ENCODE assay signal across 15 cellular contexts in the genomic region with DNA sequence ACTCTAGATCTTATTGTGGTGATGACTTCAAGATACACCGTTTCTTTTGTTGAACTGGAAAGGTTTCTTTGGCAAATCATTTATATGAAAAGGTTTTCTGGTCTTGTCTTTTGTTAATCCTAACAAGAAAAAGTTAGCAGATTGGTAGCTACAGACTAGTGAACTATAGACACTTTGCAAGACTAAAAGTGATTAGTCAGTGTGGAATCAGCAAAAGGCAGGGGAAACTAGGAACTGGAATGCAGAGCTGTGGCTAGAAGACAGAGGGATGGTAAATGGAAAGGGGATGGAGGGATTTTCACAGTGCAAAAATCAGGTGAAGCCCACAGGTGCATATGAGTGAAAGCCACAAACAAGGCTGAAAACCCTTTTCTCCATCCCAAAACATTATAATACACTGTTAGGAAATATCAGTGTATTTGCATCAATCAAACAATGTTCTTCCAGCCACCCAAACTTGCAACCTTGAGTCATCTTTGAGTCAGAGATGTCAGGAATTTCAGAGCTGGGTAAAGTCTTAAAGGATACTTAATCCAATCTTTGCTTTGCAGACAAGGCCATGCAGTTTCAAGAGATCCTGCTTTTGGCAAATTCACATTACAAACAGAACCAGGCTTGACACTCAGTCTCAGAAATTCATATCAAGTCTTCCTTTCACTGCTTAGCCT. TPM values are rescaled to one million over a fixed set of nuclear protein-coding genes. Genes with fewer than 3 reads are reported as not detected.
DNase-seq lines count a peak whose midpoint lies in the region; ATAC-seq and TF ChIP-seq lines count a peak whose summit lies in the region.
"Had no signal": no experiment of that assay in that cellular context is flagged by ENCODE, and none has a peak within 500 bp of the region (broad histone marks: within the 10 kb centered on the region; RNA-seq: fewer than 3 reads in every experiment).

No MANE protein-coding gene starts in this region.

- BruUV-seq in Panc1 (replicated peaks; lab: Mats Ljungman, UMichigan), result no TSS peak

- no peaks in the 10 kb centered on the region for H3K36me3 ChIP-seq in Panc1 (ENCODE audit: control insufficient read depth, insufficient read depth, low read length)

- POLR2A ChIA-PET in Panc1 (lab: Charles Lee), result no interaction called here

- no peaks in the 10 kb centered on the region for H3K9me3 ChIP-seq in Panc1 (ENCODE audit: control insufficient read depth, insufficient read depth, low read depth, low read length)
- H3K9me3 ChIP-seq: Caco-2 had no signal

- no peak overlapping the region for H3K4me3 ChIP-seq in Panc1 (ENCODE audit: low read depth in 2 of 2, low read length in 2 of 2)
- H3K4me3 ChIP-seq: dorsolateral prefrontal cortex, GM12878 had no signal

- intact Hi-C loops in Panc1 (cut with micrococcal nuclease; ENCODE audit: unreplicated experiment), result no loop called here

- ATAC-seq in Panc1 (no peak), GM18867 (IDR thresholded peaks at IDR 0.05; ENCODE audit: unreplicated experiment) (no peak), HG03097 (IDR thresholded peaks at IDR 0.05; ENCODE audit: low FRiP score, unreplicated experiment) (no peak), HG02981 (IDR thresholded peaks at IDR 0.05; ENCODE audit: unreplicated experiment) (no peak)
- ATAC-seq: GM12878 had no signal

- H3K4me1 ChIP-seq in Panc1 (ENCODE audit: control insufficient read depth, insufficient read depth, low read length), result no peaks in the 10 kb centered on the region

- H3K27ac ChIP-seq in Panc1 (ENCODE audit: low read length) (no peak overlapping the region), epithelial cell of prostate (peak overlapping the region; percentile 77)
- H3K27ac ChIP-seq: dorsolateral prefrontal cortex had no signal

- peak; percentile 78 for DNase-seq in EL
- DNase-seq in Panc1 (ENCODE audit: low read depth, low spot score), result peak; percentile 25
- DNase-seq in epithelial cell of prostate (ENCODE audit: low read depth, low spot score), result no peak
- DNase-seq in myocyte (ENCODE audit: low read depth), result peak; percentile 32
- DNase-seq in iPS-NIHi11 (ENCODE audit: low spot score), result no peak
- DNase-seq: activated CD4-positive, alpha-beta T cell treated with anti-CD3 and anti-CD28 coated beads, Interleukin-2, amount 50 U/mL, for 1 hour; activated naive CD4-positive, alpha-beta T cell; Caco-2; dorsolateral prefrontal cortex; NCI-H526; small intestine had no signal

- CTCF ChIA-PET in Panc1 (lab: Charles Lee), result no interaction called here

- TF ChIP-seq CTCF in Panc1 (IDR thresholded peaks at IDR 0.05), result no peak

- no peaks in the 10 kb centered on the region for H3K27me3 ChIP-seq in Panc1 (ENCODE audit: control insufficient read depth, insufficient read depth, low read length)
- H3K27me3 ChIP-seq: dorsolateral prefrontal cortex had no signal

- in situ Hi-C loops in Panc1 (cut with HindIII; ENCODE audit: low pct_unique_long_range_greater_than_20kb, low sequenced_read_pairs), result no loop called here

RNA-seq across cellular contexts. Expression of a gene that starts 52.7 kb away (rescaled TPM):
- total RNA-seq in Panc1 (2021; ENCODE audit: unreplicated experiment), result 258 TPM
- polyA plus RNA-seq in Panc1 (2012; ENCODE audit: insufficient read length), result 326 TPM
- total RNA-seq in myocyte, result 171 and 198 TPM in 2 replicates
- polyA plus RNA-seq in myocyte (2012), result 109 TPM

Comparison
In these comparisons a context has a peak if more than half of its experiments do, and no peak if none do; other contexts are left out.
1. DNase-seq: peak in EL (single experiment), Panc1 (single experiment) and myocyte (single experiment); none in epithelial cell of prostate (single experiment) and iPS-NIHi11 (single experiment).